In the genomic region with DNA sequence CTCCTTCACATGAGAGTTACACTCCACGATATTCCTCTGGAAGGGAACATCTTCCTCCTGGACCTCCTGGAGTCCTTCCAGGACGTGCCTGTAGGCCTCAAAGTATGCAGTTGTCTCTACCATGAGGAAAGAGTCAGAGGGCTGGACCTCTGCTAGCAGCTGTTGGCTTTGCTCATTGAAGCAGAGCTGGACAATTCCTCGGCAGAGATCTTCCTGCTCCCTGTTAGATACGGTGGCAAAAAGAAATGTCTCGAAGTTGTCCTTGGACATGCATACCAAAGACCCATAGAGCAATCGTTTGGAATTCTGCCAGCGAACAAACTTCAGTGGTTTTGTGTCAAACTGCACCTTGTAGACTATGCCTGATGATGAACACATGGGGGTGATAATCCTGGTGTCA, we compare ENCODE assay signal across 14 cellular contexts. TPM values are rescaled to one million over a fixed set of nuclear protein-coding genes. Genes with fewer than 3 reads are reported as not detected.
DNase-seq lines count a peak whose midpoint lies in the region; ATAC-seq, FAIRE-seq and TF ChIP-seq lines count a peak whose summit lies in the region.
"Had no signal": no experiment of that assay in that cellular context is flagged by ENCODE, and none has a peak within 500 bp of the region (broad histone marks: within the 10 kb centered on the region; RNA-seq: fewer than 3 reads in every experiment).

No MANE protein-coding gene starts in this region.

- peaks cover 4% of the 10 kb centered on the region for H3K9me3 Mint-ChIP-seq in natural killer cell treated with Interleukin-12 subunit alpha and Interleukin-12 subunit beta and Interleukin-15 and Interleukin-18, amount 100 ng/mL, for 72 hours
- no peaks in the 10 kb centered on the region for H3K9me3 Mint-ChIP-seq in natural killer cell

- TF ChIP-seq CTCF in natural killer cell (IDR thresholded peaks at IDR 0.05) (no peak), GM20000 (IDR thresholded peaks at IDR 0.05; ENCODE audit: extremely low read depth, missing control alignments) (no peak)

- H3K4me1 Mint-ChIP-seq in natural killer cell treated with Interleukin-12 subunit alpha and Interleukin-12 subunit beta and Interleukin-15 and Interleukin-18, amount 100 ng/mL, for 72 hours (ENCODE audit: low read depth in 2 of 2): peaks cover 52 to 62% of the 10 kb centered on the region in 2 donors
- peaks cover 51 to 58% of the 10 kb centered on the region in 2 donors for H3K4me1 Mint-ChIP-seq in natural killer cell

- H3K27me3 Mint-ChIP-seq in natural killer cell treated with Interleukin-12 subunit alpha and Interleukin-12 subunit beta and Interleukin-15 and Interleukin-18, amount 100 ng/mL, for 72 hours: no peaks in the 10 kb centered on the region
- no peaks in the 10 kb centered on the region for H3K27me3 Mint-ChIP-seq in natural killer cell (ENCODE audit: low read depth in 2 of 2)

- no peak overlapping the region for H3K27ac Mint-ChIP-seq in natural killer cell treated with Interleukin-12 subunit alpha and Interleukin-12 subunit beta and Interleukin-15 and Interleukin-18, amount 100 ng/mL, for 72 hours
- no peak overlapping the region for H3K27ac Mint-ChIP-seq in natural killer cell

- ATAC-seq in natural killer cell treated with Interleukin-12 subunit alpha and Interleukin-12 subunit beta and Interleukin-15 and Interleukin-18, amount 100 ng/mL, for 72 hours: no peak
- no peak for ATAC-seq in natural killer cell

- peaks cover 59% of the 10 kb centered on the region for H3K36me3 Mint-ChIP-seq in natural killer cell treated with Interleukin-12 subunit alpha and Interleukin-12 subunit beta and Interleukin-15 and Interleukin-18, amount 100 ng/mL, for 72 hours
- H3K36me3 Mint-ChIP-seq in natural killer cell: peaks cover 24% of the 10 kb centered on the region

- H3K4me3 Mint-ChIP-seq in natural killer cell treated with Interleukin-12 subunit alpha and Interleukin-12 subunit beta and Interleukin-15 and Interleukin-18, amount 100 ng/mL, for 72 hours: peak overlapping the region; percentile 78
- H3K4me3 Mint-ChIP-seq in natural killer cell: no peak overlapping the region

- no peak for DNase-seq in natural killer cell treated with Interleukin-12 subunit alpha and Interleukin-12 subunit beta and Interleukin-15 and Interleukin-18, amount 100 ng/mL, for 72 hours (ENCODE audit: low spot score)
- DNase-seq in natural killer cell (no peak), RCC 7860 (ENCODE audit: low spot score) (peak; percentile 36), fibroblast of gingiva (ENCODE audit: low read depth) (peak; percentile 67), GM20000 (ENCODE audit: low spot score) (no peak), GM19238 (ENCODE audit: insufficient read length, low spot score) (no peak), SHP77 (lab: John Stamatoyannopoulos, UW) (no peak), head of caudate nucleus (no peak)
- DNase-seq: Karpas-422, NCI-H510A treated with DMSO at 0.1 percent for 48 hours, occipital lobe, substantia nigra had no signal

- FAIRE-seq in RCC 7860 (lab: Jason Lieb, UNC): no peak
- FAIRE-seq: D721Med, endothelial cell of umbilical vein had no signal

- intact Hi-C loops in natural killer cell (cut with micrococcal nuclease) (loop anchor here (10.0 kb wide), 1 partner anchor 395 kb away; no protein-coding TSS in a partner anchor), head of caudate nucleus (cut with DNase I) (no loop called here)

RNA-seq across cellular contexts. Expression of gene ZNFX1, which starts 7.7 kb away (rescaled TPM):
- 10 to 100 TPM; 52.9 to 62.9 TPM for total RNA-seq in natural killer cell treated with Interleukin-12 subunit alpha and Interleukin-12 subunit beta and Interleukin-15 and Interleukin-18, amount 100 ng/mL, for 72 hours
- total RNA-seq in natural killer cell: 10 to 100 TPM; 55.8 to 58.5 (median 57.8) TPM

RNA-seq across cellular contexts. Expression of gene DDX27, which starts 51.0 kb away (rescaled TPM):
- total RNA-seq in natural killer cell treated with Interleukin-12 subunit alpha and Interleukin-12 subunit beta and Interleukin-15 and Interleukin-18, amount 100 ng/mL, for 72 hours: 10 to 100 TPM; 41.4 to 60.2 TPM
- total RNA-seq in natural killer cell: 10 to 100 TPM; 71.5 to 91.3 (median 75.9) TPM

Comparison
In these comparisons a context has a peak if more than half of its experiments do, and no peak if none do; other contexts are left out.
1. DNase-seq: peak in RCC 7860 (single experiment) and fibroblast of gingiva (single experiment); none in natural killer cell treated with Interleukin-12 subunit alpha and Interleukin-12 subunit beta and Interleukin-15 and Interleukin-18, amount 100 ng/mL, for 72 hours (single experiment), natural killer cell (single experiment), GM20000 (single experiment), GM19238 (single experiment), SHP77 (0 of 2) and head of caudate nucleus (0 of 42).